Comparison of ENCODE assay signal across 9 cellular contexts in genomic region chr10:114525368-114525949, GRCh38.
DNase-seq lines count a peak whose midpoint lies in the region; ATAC-seq, FAIRE-seq and TF ChIP-seq lines count a peak whose summit lies in the region.
"Had no signal": no experiment of that assay in that cellular context is flagged by ENCODE, and none has a peak within 500 bp of the region (broad histone marks: within the 10 kb centered on the region; RNA-seq: fewer than 3 reads in every experiment).

No MANE protein-coding gene starts in this region.

- peak overlapping the region; percentile 73 for H3K4me2 ChIP-seq in OCI-LY1 (ENCODE audit: low read length)

- H3K27me3 ChIP-seq in OCI-LY1 (ENCODE audit: insufficient read depth, low read length) (no peaks in the 10 kb centered on the region), neutrophil (peaks cover 42% of the 10 kb centered on the region)

- H2AFZ ChIP-seq in OCI-LY1 (ENCODE audit: low read length) = no peak overlapping the region

- H4K20me1 ChIP-seq in OCI-LY1 (ENCODE audit: insufficient read depth, low read length) = no peaks in the 10 kb centered on the region

- no peaks in the 10 kb centered on the region for H3K9me2 ChIP-seq in OCI-LY1 (ENCODE audit: low read depth, low read length)

- ATAC-seq in GM18870 (IDR thresholded peaks at IDR 0.05; ENCODE audit: unreplicated experiment) = no peak
- no peak for ATAC-seq in GM21381 (IDR thresholded peaks at IDR 0.05; ENCODE audit: unreplicated experiment)

- H3K4me3 ChIP-seq in OCI-LY1 (ENCODE audit: low read depth, low read length, poor library complexity, severe bottlenecking) = peak overlapping the region; percentile 67
- H3K4me3 ChIP-seq in neutrophil (ENCODE audit: low read depth in 1 of 2, low read length in 1 of 2) = no peak overlapping the region

- TF ChIP-seq CTCF in OCI-LY1 (IDR thresholded peaks at IDR 0.05; ENCODE audit: low read length) (no peak), neutrophil (IDR thresholded peaks at IDR 0.05) (no peak)

- H3K4me1 ChIP-seq in OCI-LY1 (ENCODE audit: insufficient read depth, low read length, severe bottlenecking) (peaks cover 54% of the 10 kb centered on the region), neutrophil (ENCODE audit: control insufficient read depth in 1 of 2, insufficient read depth in 1 of 2, low read depth in 1 of 2, low read length in 1 of 2) (peaks cover 8% of the 10 kb centered on the region in 2 experiments)

- no peaks in the 10 kb centered on the region for H3F3A ChIP-seq in OCI-LY1 (ENCODE audit: insufficient read depth, low read length)

- H3K9ac ChIP-seq in OCI-LY1 (ENCODE audit: low read length) = peak overlapping the region; percentile 73

- FAIRE-seq in endometrium (lab: Jason Lieb, UNC) = peak; percentile 73

- H3K27ac ChIP-seq in OCI-LY1 (ENCODE audit: low read depth, low read length, poor library complexity, severe bottlenecking) (peak overlapping the region; percentile 96), neutrophil (peak overlapping the region; percentile 62)

- H3K36me3 ChIP-seq in OCI-LY1 (ENCODE audit: insufficient read depth, low read length) = peaks cover 3% of the 10 kb centered on the region; the same call in 1 of the 2 replicates
- H3K36me3 ChIP-seq in neutrophil = no peaks in the 10 kb centered on the region

- peaks cover 30% of the 10 kb centered on the region for H3K79me2 ChIP-seq in OCI-LY1 (ENCODE audit: insufficient read depth, low read length)

- DNase-seq in Daoy (ENCODE audit: low read depth) (peak; percentile 9), kidney glomerular epithelial cell (lab: John Stamatoyannopoulos, UW) (no peak), NCI-H1092 (lab: John Stamatoyannopoulos, UW) (no peak)
- DNase-seq: activated effector memory CD4-positive, alpha-beta T cell treated with Interleukin-2 at 50 U/mL for 16 hours had no signal

- H3K9me3 ChIP-seq in OCI-LY1 (ENCODE audit: low read length) (no peaks in the 10 kb centered on the region), neutrophil (no peaks in the 10 kb centered on the region)
